Comparison of ENCODE assay signal across 1 cellular context in the genomic region with DNA sequence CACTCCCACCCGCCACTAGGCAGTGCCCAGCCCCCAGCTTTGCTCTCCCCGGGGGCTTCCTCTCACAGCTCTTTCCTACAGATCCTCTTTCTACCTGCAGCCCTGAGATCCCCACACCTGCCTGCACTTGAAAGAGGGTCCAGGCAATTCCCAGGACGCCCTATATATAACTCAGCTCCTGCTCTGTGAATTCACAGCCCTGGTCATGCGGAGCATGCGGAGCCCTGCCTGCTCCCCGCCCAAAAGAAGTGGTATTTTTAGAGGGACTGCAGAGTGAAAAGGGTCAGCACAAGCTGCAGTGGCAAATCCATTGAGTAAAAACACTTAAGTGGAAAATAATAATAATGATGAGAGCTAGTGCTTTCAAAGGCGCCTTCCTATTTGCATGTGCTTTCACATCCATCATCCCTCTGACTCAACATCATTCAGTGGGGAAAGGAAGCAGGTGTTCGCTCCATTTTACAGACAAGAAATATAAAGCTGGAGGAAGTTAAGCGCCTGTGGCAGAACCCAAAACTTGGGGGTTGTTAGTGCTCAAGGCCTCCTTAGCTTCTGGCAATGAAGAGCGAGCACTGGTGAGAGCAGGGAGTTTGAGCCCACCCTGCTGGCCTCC.
TF ChIP-seq lines count a peak whose summit lies in the region.

No MANE protein-coding gene starts in this region.

TF ChIP-seq in SK-N-SH treated with all-trans-retinoic acid at 6 μM for 48 hours, 23 proteins besides CTCF, POLR2A, EP300 and RAD21 (continued from another document):
- no peak for TF ChIP-seq PATZ1 (CRISPR knock-in tag; IDR thresholded peaks at IDR 0.05; ENCODE audit: borderline replicate concordance)
- TF ChIP-seq ESRRG (CRISPR knock-in tag; IDR thresholded peaks at IDR 0.05): no peak
- TF ChIP-seq ZNF565 (CRISPR knock-in tag; conservative IDR thresholded peaks at IDR 0.05; ENCODE audit: low read depth): no peak
- no peak for TF ChIP-seq PPARA (CRISPR knock-in tag; IDR thresholded peaks at IDR 0.05; ENCODE audit: borderline replicate concordance)
- no peak for TF ChIP-seq CREB5 (CRISPR knock-in tag; IDR thresholded peaks at IDR 0.05; ENCODE audit: low read depth)
- TF ChIP-seq TCF4 (CRISPR knock-in tag; IDR thresholded peaks at IDR 0.05; ENCODE audit: borderline replicate concordance): no peak
- TF ChIP-seq ZFP3 (CRISPR knock-in tag; IDR thresholded peaks at IDR 0.05): no peak
TF ChIP-seq in SK-N-SH treated with all-trans-retinoic acid at 6 μM for 48 hours: peak in this region for 0.
